In the genomic region with DNA sequence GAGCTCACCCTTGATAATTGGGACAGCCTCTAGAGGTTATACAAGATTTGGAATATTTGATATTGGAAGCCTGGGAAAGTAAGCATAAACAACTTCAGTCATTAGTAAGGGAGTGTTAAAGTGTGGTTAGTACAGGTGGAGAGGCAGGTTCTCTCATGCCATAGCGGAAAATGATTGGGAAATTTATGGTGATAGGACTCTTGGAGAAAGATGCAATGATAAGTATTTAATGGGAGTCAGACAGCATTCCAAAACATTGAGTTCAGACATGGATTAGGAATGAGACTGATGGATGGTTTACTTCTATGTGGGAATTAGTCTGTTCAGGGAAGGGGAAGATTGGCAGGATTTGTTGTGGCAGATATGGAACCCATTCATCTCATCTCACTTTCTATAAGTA, we compare ENCODE assay signal across 24 cellular contexts.
"Had no signal": no experiment of that assay in that cellular context is flagged by ENCODE, and none has a peak within 500 bp of the region (broad histone marks: within the 10 kb centered on the region; RNA-seq: fewer than 3 reads in every experiment).

No MANE protein-coding gene starts in this region.

- H3K4me1 Mint-ChIP-seq: immature natural killer cell; memory B cell; naive thymus-derived CD4-positive, alpha-beta T cell; stimulated activated effector memory CD8-positive, alpha-beta T cell treated with anti-CD3 and anti-CD28 coated beads, Interleukin-12 subunit alpha, Interleukin-12 subunit beta, amount 100 ng/mL, for 72 hours; stimulated activated naive CD8-positive, alpha-beta T cell treated with anti-CD3 and anti-CD28 coated beads, Interleukin-15, amount 100 ng/mL, for 72 hours had no signal

- ATAC-seq: mucosa of descending colon; naive thymus-derived CD4-positive, alpha-beta T cell; natural killer cell treated with Interleukin-12 subunit alpha and Interleukin-12 subunit beta and Interleukin-15 and Interleukin-18, amount 100 ng/mL, for 72 hours; right lobe of liver; stimulated activated effector memory CD8-positive, alpha-beta T cell treated with anti-CD3 and anti-CD28 coated beads, Interleukin-12 subunit alpha, Interleukin-12 subunit beta, amount 100 ng/mL, for 72 hours; stimulated activated naive CD8-positive, alpha-beta T cell treated with anti-CD3 and anti-CD28 coated beads, Interleukin-15, amount 100 ng/mL, for 72 hours had no signal

- H3K4me1 ChIP-seq: left ventricle myocardium inferior, right atrium auricular region, right lobe of liver, spleen, tibial nerve, upper lobe of left lung, vagina had no signal

- FAIRE-seq: islet of Langerhans, small intestine had no signal

- H3K4me3 Mint-ChIP-seq: immature natural killer cell; memory B cell; naive thymus-derived CD4-positive, alpha-beta T cell; natural killer cell treated with Interleukin-12 subunit alpha and Interleukin-12 subunit beta and Interleukin-15 and Interleukin-18, amount 100 ng/mL, for 72 hours; stimulated activated effector memory CD8-positive, alpha-beta T cell treated with anti-CD3 and anti-CD28 coated beads, Interleukin-12 subunit alpha, Interleukin-12 subunit beta, amount 100 ng/mL, for 72 hours; stimulated activated naive CD8-positive, alpha-beta T cell treated with anti-CD3 and anti-CD28 coated beads, Interleukin-15, amount 100 ng/mL, for 72 hours had no signal

- H3K27ac Mint-ChIP-seq: immature natural killer cell; memory B cell; naive thymus-derived CD4-positive, alpha-beta T cell; natural killer cell treated with Interleukin-12 subunit alpha and Interleukin-12 subunit beta and Interleukin-15 and Interleukin-18, amount 100 ng/mL, for 72 hours; progenitor cell of endocrine pancreas; stimulated activated effector memory CD8-positive, alpha-beta T cell treated with anti-CD3 and anti-CD28 coated beads, Interleukin-12 subunit alpha, Interleukin-12 subunit beta, amount 100 ng/mL, for 72 hours; stimulated activated naive CD8-positive, alpha-beta T cell treated with anti-CD3 and anti-CD28 coated beads, Interleukin-15, amount 100 ng/mL, for 72 hours had no signal

- H3K36me3 ChIP-seq: left ventricle myocardium inferior, ovary, right atrium auricular region, right lobe of liver, spleen, tibial nerve, upper lobe of left lung, vagina had no signal

- H3K27ac ChIP-seq: left ventricle myocardium inferior, ovary, right atrium auricular region, right lobe of liver, spleen, tibial nerve, upper lobe of left lung, vagina had no signal

- H3K36me3 Mint-ChIP-seq: immature natural killer cell; memory B cell; naive thymus-derived CD4-positive, alpha-beta T cell; natural killer cell treated with Interleukin-12 subunit alpha and Interleukin-12 subunit beta and Interleukin-15 and Interleukin-18, amount 100 ng/mL, for 72 hours; stimulated activated effector memory CD8-positive, alpha-beta T cell treated with anti-CD3 and anti-CD28 coated beads, Interleukin-12 subunit alpha, Interleukin-12 subunit beta, amount 100 ng/mL, for 72 hours had no signal

- H3K27me3 Mint-ChIP-seq: progenitor cell of endocrine pancreas had no signal

- H3K9me3 Mint-ChIP-seq: memory B cell; natural killer cell treated with Interleukin-12 subunit alpha and Interleukin-12 subunit beta and Interleukin-15 and Interleukin-18, amount 100 ng/mL, for 72 hours; stimulated activated effector memory CD8-positive, alpha-beta T cell treated with anti-CD3 and anti-CD28 coated beads, Interleukin-12 subunit alpha, Interleukin-12 subunit beta, amount 100 ng/mL, for 72 hours; stimulated activated naive CD8-positive, alpha-beta T cell treated with anti-CD3 and anti-CD28 coated beads, Interleukin-15, amount 100 ng/mL, for 72 hours had no signal

- H3K4me3 ChIP-seq: left ventricle myocardium inferior, lung, mucosa of descending colon, ovary, right atrium auricular region, right lobe of liver, spleen, tibial nerve, upper lobe of left lung, vagina had no signal

- DNase-seq: hypothalamus; immature natural killer cell; left ventricle myocardium inferior; midbrain; mucosa of descending colon; naive thymus-derived CD4-positive, alpha-beta T cell; ovary; right lobe of liver; small intestine; spleen; stimulated activated CD4-positive, alpha-beta T cell treated with anti-CD3 and anti-CD28 coated beads, Interleukin-4, amount 100 ng/mL, for 24 hours; stimulated activated naive CD4-positive, alpha-beta T cell treated with Interleukin-2 at 50 U/mL for 16 hours; stimulated activated naive CD8-positive, alpha-beta T cell treated with anti-CD3 and anti-CD28 coated beads, Interleukin-15, amount 100 ng/mL, for 72 hours; substantia nigra; upper lobe of left lung had no signal

- H3K27me3 ChIP-seq: ovary, right atrium auricular region, right lobe of liver, spleen, tibial nerve, upper lobe of left lung, vagina had no signal

- H3K9me3 ChIP-seq: left ventricle myocardium inferior, mucosa of descending colon, ovary, right atrium auricular region, right lobe of liver, spleen, tibial nerve, upper lobe of left lung, vagina had no signal
